ENCODE assay signal across 11 cellular contexts in genomic region chr1:12152106-12152891, GRCh38.
A peak's percentile ranks its signal among the peaks of the same experiment; 100 is the strongest.
DNase-seq lines count a peak whose midpoint lies in the region; ATAC-seq, FAIRE-seq and TF ChIP-seq lines count a peak whose summit lies in the region.
"Had no signal": no experiment of that assay in that cellular context is flagged by ENCODE, and none has a peak within 500 bp of the region (broad histone marks: within the 10 kb centered on the region; RNA-seq: fewer than 3 reads in every experiment).

No MANE protein-coding gene starts in this region.

- peak; percentile 64 for TF ChIP-seq POLR2A in GM19193 (IDR thresholded peaks at IDR 0.05; ENCODE audit: extremely low read depth, insufficient read depth, insufficient read length)

- no peaks in the 10 kb centered on the region for H3K27me3 ChIP-seq in BLaER1 treated with 17β-estradiol and CSF1 and Interleukin-3, amounts not matched to agents 10 nM and 100 nM

- peak overlapping the region in 2 of 10 experiments; percentile 20 to 26; a peak in 4 of 20 replicates for H3K4me3 ChIP-seq in BLaER1 treated with 17β-estradiol and CSF1 and Interleukin-3, amounts not matched to agents 10 nM and 100 nM
- H3K4me3 ChIP-seq: thoracic aorta had no signal

- peaks cover 5 to 12% (median 10%) of the 10 kb centered on the region in 11 experiments; a peak in 18 of 22 replicates for H3K9me3 ChIP-seq in BLaER1 treated with 17β-estradiol and CSF1 and Interleukin-3, amounts not matched to agents 10 nM and 100 nM (replicated peaks in 1 of 11)
- H3K9me3 ChIP-seq: thoracic aorta had no signal

- H3K4me2 ChIP-seq in BLaER1 treated with 17β-estradiol and CSF1 and Interleukin-3, amounts not matched to agents 10 nM and 100 nM = peak overlapping the region; percentile 73 to 92 (median 88)

- FAIRE-seq in RCC 7860 (lab: Jason Lieb, UNC) = no peak
- FAIRE-seq: keratinocyte had no signal

- H3K27ac ChIP-seq in BLaER1 treated with 17β-estradiol and CSF1 and Interleukin-3, amounts not matched to agents 10 nM and 100 nM = peak overlapping the region; percentile 57 to 98 (median 85)
- peak overlapping the region; percentile 19 for H3K27ac ChIP-seq in cingulate gyrus (ENCODE audit: low read depth, low read length)

- peak overlapping the region; percentile 54 to 88 (median 69); a peak in 20 of 22 replicates for H3K9ac ChIP-seq in BLaER1 treated with 17β-estradiol and CSF1 and Interleukin-3, amounts not matched to agents 10 nM and 100 nM

- ATAC-seq in HG03103 (IDR thresholded peaks at IDR 0.05; ENCODE audit: low read depth, unreplicated experiment) = peak; percentile 46

- peaks cover 0 to 6% (median 0%) of the 10 kb centered on the region in 11 experiments; a peak in 1 of 22 replicates for H3K36me3 ChIP-seq in BLaER1 treated with 17β-estradiol and CSF1 and Interleukin-3, amounts not matched to agents 10 nM and 100 nM
- H3K36me3 ChIP-seq: thoracic aorta had no signal

- peaks cover 77 to 100% (median 89%) of the 10 kb centered on the region in 10 experiments for H3K4me1 ChIP-seq in BLaER1 treated with 17β-estradiol and CSF1 and Interleukin-3, amounts not matched to agents 10 nM and 100 nM

- DNase-seq in RCC 7860 (ENCODE audit: low spot score) = no peak
- no peak for DNase-seq in KG1 (lab: John Stamatoyannopoulos, UW)
- DNase-seq in NCI-H2081 (lab: John Stamatoyannopoulos, UW) = no peak
- DNase-seq in NCI-H774 (lab: John Stamatoyannopoulos, UW) = no peak
- DNase-seq: activated CD8-positive, alpha-beta memory T cell treated with anti-CD3 and anti-CD28 coated beads for 24 hours had no signal

- H4K20me1 ChIP-seq in BLaER1 treated with 17β-estradiol and CSF1 and Interleukin-3, amounts not matched to agents 10 nM and 100 nM = no peaks in the 10 kb centered on the region
